In the genomic region with DNA sequence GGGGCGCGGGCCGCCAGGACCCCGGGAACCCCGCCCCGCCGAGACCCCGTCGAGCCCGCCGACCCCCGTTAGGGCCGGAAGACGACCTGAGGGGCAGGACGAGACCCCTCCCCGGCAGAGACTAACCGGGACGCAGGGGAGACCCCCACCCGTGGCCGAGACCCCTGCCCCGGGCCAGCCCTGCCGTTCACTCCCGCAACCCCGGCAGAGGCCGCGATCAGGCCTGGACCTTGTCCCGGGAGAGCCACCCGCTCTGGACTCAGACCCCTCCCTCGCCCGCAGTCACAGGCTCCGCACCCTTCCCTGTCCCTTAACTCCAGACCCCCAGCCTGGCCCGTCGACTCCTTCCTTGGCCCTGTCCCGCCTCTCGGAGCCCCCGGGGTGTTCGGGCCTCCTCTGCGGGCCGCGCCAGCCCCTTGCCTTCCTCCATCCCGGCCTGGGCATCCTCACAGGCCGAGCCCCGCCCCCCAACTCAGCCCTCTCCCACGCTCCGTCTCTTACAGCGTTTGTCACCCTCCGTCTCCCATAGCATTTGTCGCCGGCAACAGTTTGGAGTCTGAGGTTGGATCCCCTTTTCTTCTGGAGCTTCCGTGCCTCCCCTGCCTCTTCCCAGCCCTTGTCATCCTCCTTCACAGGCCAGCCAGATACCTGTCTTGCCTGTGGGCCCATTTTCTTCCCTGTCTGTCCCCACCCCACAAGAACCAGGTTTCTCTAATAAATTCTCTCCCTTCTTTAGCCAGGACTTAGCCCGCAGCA, we compare ENCODE assay signal across 8 cellular contexts. TPM values are rescaled to one million over a fixed set of nuclear protein-coding genes. Genes with fewer than 3 reads are reported as not detected.
DNase-seq lines count a peak whose midpoint lies in the region; TF ChIP-seq lines count a peak whose summit lies in the region.

No MANE protein-coding gene starts in this region.

- no peaks in the 10 kb centered on the region for H3K9me2 ChIP-seq in OCI-LY1 (ENCODE audit: low read depth, low read length)

- no peaks in the 10 kb centered on the region for H3F3A ChIP-seq in OCI-LY1 (ENCODE audit: insufficient read depth, low read length)

- no peaks in the 10 kb centered on the region for H4K20me1 ChIP-seq in OCI-LY1 (ENCODE audit: insufficient read depth, low read length)

- DNase-seq in GM10266 (ENCODE audit: extremely low spot score), result peak; percentile 66
- no peak for DNase-seq in SKM-1 treated with dmso at 0.1 percent for 144 hours (lab: John Stamatoyannopoulos, UW; ENCODE audit: unreplicated experiment)
- no peak for DNase-seq in NCI-H524 treated with DMSO at 0.1 percent for 48 hours (lab: John Stamatoyannopoulos, UW)
- DNase-seq in occipital lobe (lab: John Stamatoyannopoulos, UW), result no peak
- DNase-seq in GDM1 (lab: John Stamatoyannopoulos, UW), result no peak

- H3K9ac ChIP-seq in OCI-LY1 (ENCODE audit: low read length) (peak overlapping the region; percentile 70), mucosa of stomach (ENCODE audit: low read length) (peak overlapping the region; percentile 64)

- no peak overlapping the region for H3K27ac ChIP-seq in OCI-LY1 (ENCODE audit: low read depth, low read length, poor library complexity, severe bottlenecking)
- H3K27ac ChIP-seq in cingulate gyrus (ENCODE audit: low read depth, low read length), result peak overlapping the region; percentile 19

- no peaks in the 10 kb centered on the region for H3K9me3 ChIP-seq in OCI-LY1 (ENCODE audit: low read length)
- no peaks in the 10 kb centered on the region for H3K9me3 ChIP-seq in mucosa of stomach (ENCODE audit: control insufficient read depth, low read length)

- no peaks in the 10 kb centered on the region for H3K79me2 ChIP-seq in OCI-LY1 (ENCODE audit: insufficient read depth, low read length)

- no peaks in the 10 kb centered on the region; the same call in 1 of the 2 replicates for H3K27me3 ChIP-seq in OCI-LY1 (ENCODE audit: insufficient read depth, low read length)
- no peaks in the 10 kb centered on the region for H3K27me3 ChIP-seq in mucosa of stomach (ENCODE audit: control insufficient read depth, insufficient read depth, low read length)

- H2AFZ ChIP-seq in OCI-LY1 (ENCODE audit: low read length), result no peak overlapping the region

- peak overlapping the region; percentile 78 for H3K4me3 ChIP-seq in OCI-LY1 (ENCODE audit: low read depth, low read length, poor library complexity, severe bottlenecking)
- peak overlapping the region; percentile 56 for H3K4me3 ChIP-seq in mucosa of stomach (ENCODE audit: low read length)

- TF ChIP-seq CTCF in GM10266 (IDR thresholded peaks at IDR 0.05; ENCODE audit: control insufficient read depth, insufficient read depth, low read depth, missing control alignments), result no peak
- TF ChIP-seq CTCF in OCI-LY1 (IDR thresholded peaks at IDR 0.05; ENCODE audit: low read length), result no peak

- H3K36me3 ChIP-seq in OCI-LY1 (ENCODE audit: insufficient read depth, low read length), result no peaks in the 10 kb centered on the region
- no peaks in the 10 kb centered on the region for H3K36me3 ChIP-seq in mucosa of stomach (ENCODE audit: control insufficient read depth, insufficient read depth, low read length)

- peak overlapping the region; percentile 98 for H3K4me2 ChIP-seq in OCI-LY1 (ENCODE audit: low read length)

- peaks cover 32% of the 10 kb centered on the region for H3K4me1 ChIP-seq in OCI-LY1 (ENCODE audit: insufficient read depth, low read length, severe bottlenecking)
- peaks cover 31% of the 10 kb centered on the region for H3K4me1 ChIP-seq in mucosa of stomach (ENCODE audit: control insufficient read depth, insufficient read depth, low read length)

RNA-seq across cellular contexts. Expression of gene TCEA2, which starts 0.6 kb away (rescaled TPM):
- 36.0 TPM for total RNA-seq in occipital lobe

RNA-seq across cellular contexts. Expression of gene SOX18, which starts 14.1 kb away (rescaled TPM):
- total RNA-seq in occipital lobe, result 0.31 TPM

RNA-seq across cellular contexts. Expression of gene RGS19, which starts 15.8 kb away (rescaled TPM):
- 10.1 TPM for total RNA-seq in occipital lobe

RNA-seq across cellular contexts. Expression of gene OPRL1, which starts 16.3 kb away (rescaled TPM):
- 14.3 TPM for total RNA-seq in occipital lobe

RNA-seq across cellular contexts. Expression of gene LKAAEAR1, which starts 20.6 kb away (rescaled TPM):
- total RNA-seq in occipital lobe, result 0.78 TPM
